Comparison of ENCODE assay signal across 9 cellular contexts in the genomic region with DNA sequence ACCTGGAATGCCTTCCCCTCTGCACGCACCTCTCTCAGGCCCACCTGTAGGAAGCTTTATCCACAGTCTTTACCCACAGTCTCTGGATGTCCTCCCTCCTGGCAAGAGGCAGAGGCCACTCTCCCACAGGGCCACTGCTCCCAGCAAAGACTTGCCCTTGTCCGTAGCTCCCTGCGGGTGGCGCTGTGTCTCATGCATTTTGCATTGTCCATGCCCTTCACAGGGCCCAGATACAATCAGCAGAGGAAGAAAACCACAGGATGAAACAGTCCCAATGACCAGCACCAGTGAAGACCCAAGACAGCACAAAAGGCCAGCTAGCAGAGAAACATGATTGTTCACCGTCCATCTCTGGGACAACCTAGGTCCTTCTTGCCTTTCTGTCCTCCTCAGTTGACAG. TPM values are rescaled to one million over a fixed set of nuclear protein-coding genes. Genes with fewer than 3 reads are reported as not detected.
DNase-seq lines count a peak whose midpoint lies in the region; ATAC-seq and TF ChIP-seq lines count a peak whose summit lies in the region.
"Had no signal": no experiment of that assay in that cellular context is flagged by ENCODE, and none has a peak within 500 bp of the region (broad histone marks: within the 10 kb centered on the region; RNA-seq: fewer than 3 reads in every experiment).

No MANE protein-coding gene starts in this region.

- H3K4me3 ChIP-seq in cardiac muscle cell (no peak overlapping the region), right atrium auricular region (no peak overlapping the region), OCI-LY1 (ENCODE audit: low read depth, low read length, poor library complexity, severe bottlenecking) (no peak overlapping the region), epithelial cell of esophagus (ENCODE audit: low read length) (no peak overlapping the region)

- DNase-seq in cardiac muscle cell (ENCODE audit: low read depth in 1 of 2, low spot score in 1 of 2): peak; percentile 40 to 45
- no peak for DNase-seq in right atrium auricular region (ENCODE audit: low spot score)
- DNase-seq in epithelial cell of esophagus (ENCODE audit: low read depth): peak; percentile 79
- peak; percentile 29 for DNase-seq in stimulated activated naive CD8-positive, alpha-beta T cell treated with anti-CD3 and anti-CD28 coated beads, Interleukin-15, Interleukin-2, amounts not matched to agents 100 U/mL and 50 U/mL, for 24 hours
- no peak for DNase-seq in GM19240 (ENCODE audit: insufficient read length, low spot score)
- no peak for DNase-seq in NCI-H187 treated with DMSO at 0.1 percent for 48 hours (lab: John Stamatoyannopoulos, UW)

- H3K27me3 ChIP-seq in cardiac muscle cell: peaks cover 63% of the 10 kb centered on the region
- peaks cover 0 to 5% of the 10 kb centered on the region in 2 donors for H3K27me3 ChIP-seq in right atrium auricular region
- no peaks in the 10 kb centered on the region for H3K27me3 ChIP-seq in OCI-LY1 (ENCODE audit: insufficient read depth, low read length)

- H3K27ac ChIP-seq in cardiac muscle cell (no peak overlapping the region), right atrium auricular region (no peak overlapping the region), OCI-LY1 (ENCODE audit: low read depth, low read length, poor library complexity, severe bottlenecking) (no peak overlapping the region)
- H3K27ac ChIP-seq: epithelial cell of prostate had no signal

- peak; percentile 50 for TF ChIP-seq CTCF in cardiac muscle cell (IDR thresholded peaks at IDR 0.05; ENCODE audit: low read depth, low read length)
- TF ChIP-seq CTCF in right atrium auricular region (IDR thresholded peaks at IDR 0.05): no peak
- peak; percentile 59 for TF ChIP-seq CTCF in OCI-LY1 (IDR thresholded peaks at IDR 0.05; ENCODE audit: low read length)
- peak; percentile 67 for TF ChIP-seq CTCF in epithelial cell of esophagus (IDR thresholded peaks at IDR 0.05; ENCODE audit: insufficient read depth, low read depth, low read length, missing control alignments)

- no peaks in the 10 kb centered on the region for H3K79me2 ChIP-seq in OCI-LY1 (ENCODE audit: insufficient read depth, low read length)

- no peaks in the 10 kb centered on the region for H3K36me3 ChIP-seq in cardiac muscle cell
- no peaks in the 10 kb centered on the region for H3K36me3 ChIP-seq in right atrium auricular region
- peaks cover 11% of the 10 kb centered on the region; the same call in 1 of the 2 replicates for H3K36me3 ChIP-seq in OCI-LY1 (ENCODE audit: insufficient read depth, low read length)

- no peak overlapping the region for H2AFZ ChIP-seq in OCI-LY1 (ENCODE audit: low read length)

- H3K4me1 ChIP-seq in cardiac muscle cell (ENCODE audit: low read depth): peaks cover 3% of the 10 kb centered on the region
- peaks cover 0 to 33% of the 10 kb centered on the region in 2 donors for H3K4me1 ChIP-seq in right atrium auricular region
- H3K4me1 ChIP-seq in OCI-LY1 (ENCODE audit: insufficient read depth, low read length, severe bottlenecking): peaks cover 35% of the 10 kb centered on the region

- H4K20me1 ChIP-seq in OCI-LY1 (ENCODE audit: insufficient read depth, low read length): no peaks in the 10 kb centered on the region

- no peaks in the 10 kb centered on the region for H3K9me2 ChIP-seq in OCI-LY1 (ENCODE audit: low read depth, low read length)

- H3K9me3 ChIP-seq in cardiac muscle cell (ENCODE audit: low read depth) (no peaks in the 10 kb centered on the region), right atrium auricular region (no peaks in the 10 kb centered on the region), OCI-LY1 (ENCODE audit: low read length) (no peaks in the 10 kb centered on the region)

- no peak for ATAC-seq in stimulated activated naive CD8-positive, alpha-beta T cell treated with anti-CD3 and anti-CD28 coated beads, Interleukin-15, Interleukin-2, amounts not matched to agents 100 U/mL and 50 U/mL, for 24 hours
- no peak for ATAC-seq in GM18502 (IDR thresholded peaks at IDR 0.05; ENCODE audit: poor library complexity, unreplicated experiment)

- no peak overlapping the region for H3K9ac ChIP-seq in OCI-LY1 (ENCODE audit: low read length)

- 0 out of 2 replicates have a peak overlapping the region, but pooled peaks have one; percentile 20 for H3K4me2 ChIP-seq in OCI-LY1 (ENCODE audit: low read length)

- no peaks in the 10 kb centered on the region for H3F3A ChIP-seq in OCI-LY1 (ENCODE audit: insufficient read depth, low read length)

RNA-seq across cellular contexts. Expression of a gene that starts 2.1 kb away (rescaled TPM):
- total RNA-seq in cardiac muscle cell: 4.0 and 15.5 TPM in 2 replicates
- polyA plus RNA-seq in cardiac muscle cell: 6.1 and 18.4 TPM in 2 replicates
- 10 to 100 TPM; 14.4 to 19.6 TPM for total RNA-seq in right atrium auricular region

Comparison
In these comparisons a context has a peak if more than half of its experiments do, and no peak if none do; other contexts are left out.
1. DNase-seq: peak in cardiac muscle cell (2 of 2), epithelial cell of esophagus (single experiment) and stimulated activated naive CD8-positive, alpha-beta T cell treated with anti-CD3 and anti-CD28 coated beads, Interleukin-15, Interleukin-2, amounts not matched to agents 100 U/mL and 50 U/mL, for 24 hours (single experiment); none in right atrium auricular region (single experiment), GM19240 (single experiment) and NCI-H187 treated with DMSO at 0.1 percent for 48 hours (single experiment).
2. CTCF ChIP-seq: peak in cardiac muscle cell (single experiment), OCI-LY1 (single experiment) and epithelial cell of esophagus (single experiment); none in right atrium auricular region (0 of 2).